In genomic region chr7:114784756-114785155, GRCh38 we compare ENCODE assay signal across 19 cellular contexts.
A peak's percentile ranks its signal among the peaks of the same experiment; 100 is the strongest.
DNase-seq lines count a peak whose midpoint lies in the region.
"Had no signal": no experiment of that assay in that cellular context is flagged by ENCODE, and none has a peak within 500 bp of the region (broad histone marks: within the 10 kb centered on the region; RNA-seq: fewer than 3 reads in every experiment).

No MANE protein-coding gene starts in this region.

- in situ Hi-C loops in GM23248 (cut with MboI): no loop called here

- no peak overlapping the region for H3K4me3 ChIP-seq in GM23248
- H3K4me3 ChIP-seq: GM23338, MG63 had no signal

- intact Hi-C loops in activated CD4-positive, alpha-beta T cell treated with anti-CD3 and anti-CD28 coated beads, Interleukin-2, amount 10 ng/mL, durations not matched to agents 24 days and 14 days (cut with micrococcal nuclease): no loop called here

- H3K36me3 Mint-ChIP-seq in activated CD4-positive, alpha-beta T cell treated with anti-CD3 and anti-CD28 coated beads, Interleukin-2, amount 10 ng/mL, durations not matched to agents 24 days and 14 days (ENCODE audit: low read depth): peaks cover 2% of the 10 kb centered on the region
- H3K36me3 Mint-ChIP-seq: CD4-positive, CD25-positive, alpha-beta regulatory T cell had no signal

- peaks cover 33% of the 10 kb centered on the region for H3K4me1 Mint-ChIP-seq in activated CD4-positive, alpha-beta T cell treated with anti-CD3 and anti-CD28 coated beads, Interleukin-2, amount 10 ng/mL, durations not matched to agents 24 days and 14 days

- H3K4me2 ChIP-seq in GM23248 (ENCODE audit: unreplicated experiment): no peak overlapping the region
- H3K4me2 ChIP-seq: GM23338, KMS-11 had no signal

- DNase-seq in activated CD4-positive, alpha-beta T cell treated with anti-CD3 and anti-CD28 coated beads, Interleukin-2, amount 10 ng/mL, durations not matched to agents 24 days and 14 days: peak; percentile 45
- DNase-seq in activated CD4-positive, alpha-beta T cell treated with anti-CD3 and anti-CD28 coated beads for 1 hour: no peak
- DNase-seq in NCI-H1105 (lab: John Stamatoyannopoulos, UW) (peak; percentile 3), NCI-H69 (lab: John Stamatoyannopoulos, UW) (peak; percentile 31), epithelial cell of prostate (ENCODE audit: low read depth, low spot score) (peak; percentile 14), nucleus accumbens (lab: John Stamatoyannopoulos, UW) (no peak), GM23248 (no peak), AG08396 (ENCODE audit: low spot score) (no peak)
- DNase-seq: AML-193; CD4-positive, CD25-positive, alpha-beta regulatory T cell; DND-41; GDM1; MG63; NCI-H187 treated with DMSO at 0.1 percent for 48 hours; NCI-H526 treated with DMSO at 0.1 percent for 48 hours; SHP77 treated with DMSO at 0.1 percent for 48 hours had no signal

- peaks cover 9% of the 10 kb centered on the region for H3F3A ChIP-seq in GM23248 (ENCODE audit: insufficient read depth)

- no peak overlapping the region for H2AFZ ChIP-seq in GM23248
- H2AFZ ChIP-seq: GM23338 had no signal

- no peaks in the 10 kb centered on the region for H3K9me2 ChIP-seq in GM23248 (ENCODE audit: insufficient read depth)

- peaks cover 9% of the 10 kb centered on the region for H3K4me1 ChIP-seq in GM23248 (ENCODE audit: insufficient read depth)

- H3K27me3 Mint-ChIP-seq in activated CD4-positive, alpha-beta T cell treated with anti-CD3 and anti-CD28 coated beads, Interleukin-2, amount 10 ng/mL, durations not matched to agents 24 days and 14 days: no peaks in the 10 kb centered on the region
- H3K27me3 Mint-ChIP-seq: CD4-positive, CD25-positive, alpha-beta regulatory T cell had no signal

- H3K9me3 Mint-ChIP-seq in activated CD4-positive, alpha-beta T cell treated with anti-CD3 and anti-CD28 coated beads, Interleukin-2, amount 10 ng/mL, durations not matched to agents 24 days and 14 days: peaks cover 4% of the 10 kb centered on the region
- H3K9me3 Mint-ChIP-seq: GM23338 had no signal

- no peaks in the 10 kb centered on the region for H3K27me3 ChIP-seq in GM23248 (replicated peaks; ENCODE audit: insufficient read depth)
- H3K27me3 ChIP-seq: MG63 had no signal

- H3K36me3 ChIP-seq in GM23248 (ENCODE audit: low read depth): no peaks in the 10 kb centered on the region
- H3K36me3 ChIP-seq: MG63 had no signal

- H3K9ac ChIP-seq in GM23248: no peak overlapping the region
- H3K9ac ChIP-seq: KMS-11 had no signal

- no peaks in the 10 kb centered on the region for H3K79me2 ChIP-seq in GM23248 (ENCODE audit: insufficient read depth)

- WGBS in GM23248 (ENCODE audit: low coverage in 1 of 2, low lambda C conversion rate in 2 of 2, missing lambda C conversion rate in 2 of 2), 2 experiments: 56 to 88% methylated on average over 1 of the region's 1 CpG

- H3K9me3 ChIP-seq in GM23248 (ENCODE audit: low read depth): no peaks in the 10 kb centered on the region
- H3K9me3 ChIP-seq: MG63 had no signal

- no peaks in the 10 kb centered on the region for H4K20me1 ChIP-seq in GM23248 (ENCODE audit: insufficient read depth)

- no peak overlapping the region for H3K27ac ChIP-seq in epithelial cell of prostate
- no peak overlapping the region for H3K27ac ChIP-seq in GM23248
- H3K27ac ChIP-seq: HL-60, KMS-11 had no signal

- H3K4me3 Mint-ChIP-seq in activated CD4-positive, alpha-beta T cell treated with anti-CD3 and anti-CD28 coated beads, Interleukin-2, amount 10 ng/mL, durations not matched to agents 24 days and 14 days: no peak overlapping the region
- H3K4me3 Mint-ChIP-seq: CD4-positive, CD25-positive, alpha-beta regulatory T cell; GM23338 had no signal

- H3K27ac Mint-ChIP-seq in activated CD4-positive, alpha-beta T cell treated with anti-CD3 and anti-CD28 coated beads, Interleukin-2, amount 10 ng/mL, durations not matched to agents 24 days and 14 days: peak overlapping the region; percentile 81
- H3K27ac Mint-ChIP-seq: GM23338 had no signal

Comparison
In these comparisons a context has a peak if more than half of its experiments do, and no peak if none do; other contexts are left out.
1. DNase-seq: peak in activated CD4-positive, alpha-beta T cell treated with anti-CD3 and anti-CD28 coated beads, Interleukin-2, amount 10 ng/mL, durations not matched to agents 24 days and 14 days (single experiment), NCI-H1105 (single experiment), NCI-H69 (single experiment) and epithelial cell of prostate (single experiment); none in activated CD4-positive, alpha-beta T cell treated with anti-CD3 and anti-CD28 coated beads for 1 hour (single experiment), nucleus accumbens (0 of 56), GM23248 (single experiment) and AG08396 (single experiment).